8 cellular contexts compared by ENCODE assay signal in the genomic region with DNA sequence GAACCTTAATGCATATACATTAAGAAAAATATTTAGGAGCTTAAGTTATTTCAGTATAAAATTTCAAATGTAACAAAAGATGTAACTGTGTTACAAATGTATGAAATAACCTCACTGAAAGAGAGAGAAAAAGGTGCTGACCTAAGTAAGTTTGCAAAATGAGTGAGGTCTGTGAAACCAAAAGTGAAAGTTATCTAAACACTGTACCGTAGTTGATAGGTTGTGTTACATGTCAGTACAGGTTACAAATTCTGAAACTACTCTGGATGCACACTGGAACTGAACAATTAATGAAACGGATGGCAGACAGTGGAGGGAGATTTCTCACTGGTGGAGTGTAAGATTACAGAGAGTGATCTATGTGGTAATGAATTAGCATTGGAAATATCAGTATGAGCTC.
DNase-seq lines count a peak whose midpoint lies in the region; ATAC-seq and TF ChIP-seq lines count a peak whose summit lies in the region.

No MANE protein-coding gene starts in this region.

- ATAC-seq in heart right ventricle = peak in 1 of 8 donors; percentile 35
- no peak for ATAC-seq in Right ventricle myocardium superior (ENCODE audit: poor library complexity)
- peak; percentile 73 for ATAC-seq in HG03108 (IDR thresholded peaks at IDR 0.05; ENCODE audit: unreplicated experiment)

- peak overlapping the region in 7 of 10 donors; percentile 8 to 41 (median 31) for H3K4me3 ChIP-seq in heart right ventricle
- H3K4me3 ChIP-seq in subcutaneous abdominal adipose tissue (ENCODE audit: low read depth in 1 of 5, low read length in 5 of 5) = peak overlapping the region in 4 of 5 donors; percentile 44 to 62 (median 48)
- no peak overlapping the region for H3K4me3 ChIP-seq in WERI-Rb-1 (ENCODE audit: low read depth, low read length)

- intact Hi-C loops in heart right ventricle (cut with DNase I) = no loop called here
- intact Hi-C loops in Right ventricle myocardium superior (cut with DNase I) = no loop called here

- no peak overlapping the region for H3K9ac ChIP-seq in subcutaneous abdominal adipose tissue (ENCODE audit: low read length in 5 of 5)

- H3K27ac ChIP-seq in heart right ventricle (no peak overlapping the region), subcutaneous abdominal adipose tissue (ENCODE audit: low read depth, low read length) (no peak overlapping the region), WERI-Rb-1 (no peak overlapping the region)

- H3K9me3 ChIP-seq in heart right ventricle (no peaks in the 10 kb centered on the region), subcutaneous abdominal adipose tissue (ENCODE audit: control insufficient read depth in 5 of 5, low read length in 5 of 5) (no peaks in the 10 kb centered on the region), WERI-Rb-1 (ENCODE audit: severe bottlenecking) (no peaks in the 10 kb centered on the region)

- H3K4me1 ChIP-seq in heart right ventricle = peaks cover 0 to 31% (median 5%) of the 10 kb centered on the region in 9 donors
- H3K4me1 ChIP-seq in subcutaneous abdominal adipose tissue (ENCODE audit: control insufficient read depth in 5 of 5, insufficient read depth in 5 of 5, low read length in 5 of 5) = no peaks in the 10 kb centered on the region

- H3K36me3 ChIP-seq in heart right ventricle (no peaks in the 10 kb centered on the region), subcutaneous abdominal adipose tissue (ENCODE audit: control insufficient read depth in 5 of 5, insufficient read depth in 5 of 5, low read length in 5 of 5) (no peaks in the 10 kb centered on the region), WERI-Rb-1 (no peaks in the 10 kb centered on the region)

- 25 to 28% methylated on average over 2 of the region's 2 CpGs for WGBS in heart right ventricle, 2 donors

- no peaks in the 10 kb centered on the region for H3K27me3 ChIP-seq in heart right ventricle
- H3K27me3 ChIP-seq in subcutaneous abdominal adipose tissue (ENCODE audit: control insufficient read depth in 5 of 5, insufficient read depth in 4 of 5, low read length in 5 of 5) = no peaks in the 10 kb centered on the region
- H3K27me3 ChIP-seq in WERI-Rb-1 (ENCODE audit: insufficient read depth, low read depth, severe bottlenecking) = no peaks in the 10 kb centered on the region

- DNase-seq in heart right ventricle = no peak
- no peak for DNase-seq in Right ventricle myocardium superior
- peak; percentile 12 for DNase-seq in amniotic epithelial cell (ENCODE audit: low read depth)
- no peak for DNase-seq in WERI-Rb-1
- DNase-seq in NCI-H2029 treated with DMSO at 0.1 percent for 48 hours (lab: John Stamatoyannopoulos, UW) = no peak
- no peak for DNase-seq in HUDEP-2 (lab: John Stamatoyannopoulos, UW; ENCODE audit: unreplicated experiment in 76 of 76)

- TF ChIP-seq CTCF in heart right ventricle (IDR thresholded peaks at IDR 0.05) (no peak), WERI-Rb-1 (IDR thresholded peaks at IDR 0.05; ENCODE audit: low read depth, low read length) (no peak)
